In genomic region chr20:46600286-46600752, GRCh38 we compare ENCODE assay signal across 23 cellular contexts. TPM values are rescaled to one million over a fixed set of nuclear protein-coding genes. Genes with fewer than 3 reads are reported as not detected.
DNase-seq lines count a peak whose midpoint lies in the region; ATAC-seq, FAIRE-seq and TF ChIP-seq lines count a peak whose summit lies in the region.
"Had no signal": no experiment of that assay in that cellular context is flagged by ENCODE, and none has a peak within 500 bp of the region (broad histone marks: within the 10 kb centered on the region; RNA-seq: fewer than 3 reads in every experiment).

No MANE protein-coding gene starts in this region.

- ATAC-seq in WTC11 = no peak
- ATAC-seq in foreskin keratinocyte = no peak
- ATAC-seq in GM21390 (IDR thresholded peaks at IDR 0.05; ENCODE audit: unreplicated experiment) = no peak
- ATAC-seq: GM23338, HCT116 had no signal

- H3K4me3 Mint-ChIP-seq in WTC11 = no peak overlapping the region
- H3K4me3 Mint-ChIP-seq: CD4-positive, alpha-beta memory T cell; GM23338; H9; HFFc6 had no signal

- no peak for FAIRE-seq in bronchial epithelial cell (lab: Jason Lieb, UNC)
- FAIRE-seq: GM12892 had no signal

- DNase-seq in WTC11 (ENCODE audit: low spot score) (no peak), bronchial epithelial cell (ENCODE audit: low read depth) (peak; percentile 10), foreskin keratinocyte (peak; percentile 7 to 31), HPDE6-E6E7 (ENCODE audit: extremely low spot score) (no peak), NCI-H2196 treated with DMSO at 0.1 percent for 48 hours (lab: John Stamatoyannopoulos, UW; ENCODE audit: unreplicated experiment) (no peak)
- DNase-seq: C1 segment of cervical spinal cord; Calu3; CD4-positive, alpha-beta memory T cell; COR-L47; DMS79 treated with DMSO at 0.1 percent for 48 hours; GF-D8; H9; HFFc6 had no signal

- CTCF ChIA-PET in WTC11 (lab: Charles Lee) = no interaction called here

- peaks cover 11% of the 10 kb centered on the region for H3K4me1 Mint-ChIP-seq in WTC11
- H3K4me1 Mint-ChIP-seq: CD4-positive, alpha-beta memory T cell had no signal

- H3K27me3 ChIP-seq in bronchial epithelial cell (ENCODE audit: control insufficient read depth, insufficient read depth, low read length) = no peaks in the 10 kb centered on the region
- H3K27me3 ChIP-seq in foreskin keratinocyte = no peaks in the 10 kb centered on the region

- peaks cover 5% of the 10 kb centered on the region for H3K9me3 Mint-ChIP-seq in WTC11
- H3K9me3 Mint-ChIP-seq: H9 had no signal

- POLR2A ChIA-PET in WTC11 (lab: Charles Lee) = no interaction called here

- H3K36me3 Mint-ChIP-seq in WTC11 = no peaks in the 10 kb centered on the region; the same call in 1 of the 2 replicates
- H3K36me3 Mint-ChIP-seq: CD4-positive, alpha-beta memory T cell had no signal

- H3K27ac ChIP-seq in foreskin keratinocyte = no peak overlapping the region

- no peaks in the 10 kb centered on the region for H3K4me1 ChIP-seq in foreskin keratinocyte

- H3K4me3 ChIP-seq in bronchial epithelial cell (ENCODE audit: low read depth, low read length) = no peak overlapping the region
- H3K4me3 ChIP-seq: GM23338 had no signal

- H3K27ac Mint-ChIP-seq in WTC11 = no peak overlapping the region
- H3K27ac Mint-ChIP-seq: CD4-positive, alpha-beta memory T cell; GM23338; HFFc6 had no signal

- H3K36me3 ChIP-seq in bronchial epithelial cell (ENCODE audit: control insufficient read depth, insufficient read depth, low read length) = no peaks in the 10 kb centered on the region

- H3K27me3 Mint-ChIP-seq in WTC11 (ENCODE audit: low read depth) = peaks cover 7% of the 10 kb centered on the region; the same call in 1 of the 2 replicates

- no peak for TF ChIP-seq CTCF in WTC11 (IDR thresholded peaks at IDR 0.05)
- no peak for TF ChIP-seq CTCF in bronchial epithelial cell (IDR thresholded peaks at IDR 0.05; ENCODE audit: insufficient read depth, low read length, severe bottlenecking)
- no peak for TF ChIP-seq CTCF in foreskin keratinocyte (conservative IDR thresholded peaks at IDR 0.05)

TF ChIP-seq in WTC11, 78 proteins besides CTCF, POLR2A, EP300 and RAD21:
- TF ChIP-seq ZMAT4 (CRISPR knock-in tag; IDR thresholded peaks at IDR 0.05) (no peak), ZNF317 (CRISPR knock-in tag; IDR thresholded peaks at IDR 0.05; ENCODE audit: borderline replicate concordance, low read depth) (no peak), ZNF532 (CRISPR knock-in tag; IDR thresholded peaks at IDR 0.05; ENCODE audit: borderline replicate concordance) (no peak), ZNF512 (CRISPR knock-in tag; IDR thresholded peaks at IDR 0.05; ENCODE audit: borderline replicate concordance) (peak; percentile 81; the same call in 1 of the 2 replicates), GRHL2 (CRISPR knock-in tag; IDR thresholded peaks at IDR 0.05; ENCODE audit: insufficient replicate concordance, severe bottlenecking) (no peak), ZNF219 (CRISPR knock-in tag; IDR thresholded peaks at IDR 0.05; ENCODE audit: borderline replicate concordance) (no peak), ZNF281 (CRISPR knock-in tag; IDR thresholded peaks at IDR 0.05) (no peak), USF2 (CRISPR knock-in tag; IDR thresholded peaks at IDR 0.05) (no peak)

RNA-seq across cellular contexts. Expression of gene OCSTAMP, which starts 49.9 kb away (rescaled TPM):
- total RNA-seq in WTC11 (2021) = 0.09 to 0.16 TPM in 2 of 3 replicates, not detected in the other
- not detected in 2 replicates for total RNA-seq in bronchial epithelial cell
- not detected in 2 replicates for total RNA-seq in foreskin keratinocyte
- not detected in 2 replicates for polyA plus RNA-seq in foreskin keratinocyte
- total RNA-seq: A172; A673; Calu3; CD4-positive, alpha-beta memory T cell; Daoy; G401; H4; H9; HFFc6 had no signal
- polyA plus RNA-seq: BJ; CD4-positive, alpha-beta memory T cell had no signal

RNA-seq across cellular contexts. Expression of gene SLC13A3, which starts 50.9 kb away (rescaled TPM):
- total RNA-seq in WTC11 (2021) (10.6 to 13.5 TPM (median 11.9 TPM) in 3 replicates), bronchial epithelial cell (5.1 and 5.5 TPM in 2 replicates), foreskin keratinocyte (3.1 and 5.1 TPM in 2 replicates)
- polyA plus RNA-seq in foreskin keratinocyte = 4.6 and 5.3 TPM in 2 replicates
- total RNA-seq: A172, Calu3, G401, H4 had no signal
- polyA plus RNA-seq: CD4-positive, alpha-beta memory T cell had no signal

Comparison
In these comparisons a context has a peak if more than half of its experiments do, and no peak if none do; other contexts are left out.
1. DNase-seq: peak in bronchial epithelial cell (single experiment) and foreskin keratinocyte (2 of 2); none in WTC11 (single experiment), HPDE6-E6E7 (single experiment) and NCI-H2196 treated with DMSO at 0.1 percent for 48 hours (single experiment).